14 cellular contexts compared by ENCODE assay signal in the genomic region with DNA sequence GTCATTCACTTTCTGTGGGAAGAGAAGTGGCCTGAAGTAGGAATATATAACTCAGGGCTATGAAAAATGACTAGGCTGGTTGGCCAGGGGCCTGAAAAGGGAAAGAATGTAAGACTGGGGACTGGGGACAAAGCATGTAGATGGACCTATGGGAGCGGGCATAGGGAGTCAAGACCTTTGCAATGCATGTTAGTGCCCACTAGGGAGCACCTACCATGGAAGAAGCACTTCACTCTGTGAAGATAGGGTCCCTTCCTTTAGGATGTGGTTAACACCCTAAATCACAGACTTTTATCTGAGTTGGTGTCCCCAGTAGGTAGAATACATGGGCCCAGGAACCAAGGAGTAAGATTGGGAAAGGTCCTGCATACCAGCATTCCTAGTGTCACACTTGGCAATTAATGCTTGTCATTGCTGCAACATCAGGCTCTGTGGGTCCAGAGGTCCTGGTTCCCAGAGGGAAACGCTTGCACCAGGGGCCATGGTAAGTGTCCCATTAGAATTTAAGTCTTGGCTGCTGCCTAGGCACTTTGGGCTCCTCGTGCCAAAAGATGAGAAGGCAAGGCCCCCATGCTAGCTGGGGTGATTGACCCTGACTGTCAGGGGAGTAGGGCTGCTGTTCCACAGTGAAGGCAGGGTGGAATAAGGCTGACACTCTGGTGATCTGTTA.
DNase-seq lines count a peak whose midpoint lies in the region; ATAC-seq and TF ChIP-seq lines count a peak whose summit lies in the region.
"Had no signal": no experiment of that assay in that cellular context is flagged by ENCODE, and none has a peak within 500 bp of the region (broad histone marks: within the 10 kb centered on the region; RNA-seq: fewer than 3 reads in every experiment).

No MANE protein-coding gene starts in this region.

- H3K36me3 Mint-ChIP-seq in CD14-positive monocyte = no peaks in the 10 kb centered on the region

- H3K4me3 ChIP-seq in OCI-LY7 (ENCODE audit: low read depth, low read length, poor library complexity, severe bottlenecking) = no peak overlapping the region
- H3K4me3 ChIP-seq: BLaER1 treated with 17β-estradiol and CSF1 and Interleukin-3, amounts not matched to agents 10 nM and 100 nM; lung had no signal

- no peaks in the 10 kb centered on the region for H3K4me1 ChIP-seq in OCI-LY7 (ENCODE audit: insufficient read depth, low read length, poor library complexity, severe bottlenecking)

- H3K4me1 Mint-ChIP-seq in CD14-positive monocyte = no peaks in the 10 kb centered on the region

- peak; percentile 45 for ATAC-seq in GM18502 (IDR thresholded peaks at IDR 0.05; ENCODE audit: poor library complexity, unreplicated experiment)
- no peak for ATAC-seq in GM18858 (IDR thresholded peaks at IDR 0.05; ENCODE audit: unreplicated experiment)

- no peaks in the 10 kb centered on the region for H3K9me2 ChIP-seq in OCI-LY7 (ENCODE audit: insufficient read depth, low read length)

- peak; percentile 17 for TF ChIP-seq CTCF in CD14-positive monocyte (IDR thresholded peaks at IDR 0.05)
- peak; percentile 67 for TF ChIP-seq CTCF in OCI-LY7 (conservative IDR thresholded peaks at IDR 0.05; ENCODE audit: low read length)
- no peak for TF ChIP-seq CTCF in RWPE1 (conservative IDR thresholded peaks at IDR 0.05; ENCODE audit: low read depth)

- H3K79me2 ChIP-seq in OCI-LY7 (ENCODE audit: insufficient read depth, low read depth, low read length) = no peaks in the 10 kb centered on the region

- intact Hi-C loops in CD14-positive monocyte (cut with micrococcal nuclease) (no loop called here), OCI-LY7 (cut with micrococcal nuclease; ENCODE audit: unreplicated experiment) (no loop called here)

- H2AFZ ChIP-seq in OCI-LY7 (ENCODE audit: low read length) = no peak overlapping the region

- H3K4me3 Mint-ChIP-seq in CD14-positive monocyte = no peak overlapping the region

- no peaks in the 10 kb centered on the region for H3K9me3 ChIP-seq in OCI-LY7 (ENCODE audit: low read length)
- H3K9me3 ChIP-seq: BLaER1 treated with 17β-estradiol and CSF1 and Interleukin-3, amounts not matched to agents 10 nM and 100 nM had no signal

- CTCF ChIA-PET in OCI-LY7 (lab: Charles Lee; ENCODE audit: unreplicated experiment) (no interaction called here), RWPE1 (lab: Yijun Ruan, JAX) (interaction anchor here (0.7 kb wide), 1 partner anchor 228 kb away, joined by 5 read pairs; no protein-coding TSS in a partner anchor)

- H4K20me1 ChIP-seq in OCI-LY7 (ENCODE audit: insufficient read depth, low read length) = no peaks in the 10 kb centered on the region
- H4K20me1 ChIP-seq: BLaER1 treated with 17β-estradiol and CSF1 and Interleukin-3, amounts not matched to agents 10 nM and 100 nM had no signal

- BruUV-seq in OCI-LY7 (replicated peaks; lab: Mats Ljungman, UMichigan) = no TSS peak

- H3K27me3 Mint-ChIP-seq in CD14-positive monocyte (ENCODE audit: low read depth in 3 of 3) = peaks cover 0 to 3% (median 1%) of the 10 kb centered on the region in 3 donors

- no peaks in the 10 kb centered on the region for H3K9me3 Mint-ChIP-seq in CD14-positive monocyte

- POLR2A ChIA-PET in OCI-LY7 (lab: Charles Lee) (no interaction called here), RWPE1 (lab: Yijun Ruan, JAX; ENCODE audit: low non-redundant PET) (no interaction called here)

- H3K36me3 ChIP-seq in OCI-LY7 (ENCODE audit: insufficient read depth, low read length) = no peaks in the 10 kb centered on the region
- H3K36me3 ChIP-seq: BLaER1 treated with 17β-estradiol and CSF1 and Interleukin-3, amounts not matched to agents 10 nM and 100 nM had no signal

- no peak overlapping the region for H3K4me2 ChIP-seq in OCI-LY7 (ENCODE audit: low read length)
- H3K4me2 ChIP-seq: BLaER1 treated with 17β-estradiol and CSF1 and Interleukin-3, amounts not matched to agents 10 nM and 100 nM had no signal

- H3K27ac Mint-ChIP-seq in CD14-positive monocyte = no peak overlapping the region

- H3K27ac ChIP-seq in OCI-LY7 (ENCODE audit: low read depth, low read length, poor library complexity, severe bottlenecking) (no peak overlapping the region), RWPE1 (no peak overlapping the region)
- H3K27ac ChIP-seq: BLaER1 treated with 17β-estradiol and CSF1 and Interleukin-3, amounts not matched to agents 10 nM and 100 nM had no signal

- DNase-seq in CD14-positive monocyte (ENCODE audit: low spot score) = no peak
- peak; percentile 41 for DNase-seq in OCI-LY7 (ENCODE audit: low spot score)
- peak; percentile 46 for DNase-seq in germinal center (ENCODE audit: low spot score)
- DNase-seq in activated CD4-positive, alpha-beta T cell treated with anti-CD3 and anti-CD28 coated beads for 48 hours = no peak
- no peak for DNase-seq in RWPE1 (ENCODE audit: low spot score)
- DNase-seq in NCI-H1092 treated with DMSO at 0.1 percent for 48 hours (lab: John Stamatoyannopoulos, UW) = no peak
- DNase-seq: activated naive CD4-positive, alpha-beta T cell treated with anti-CD3 and anti-CD28 coated beads, Interleukin-2, amount 50 U/mL, for 16 hours; hippocampal formation; RPMI8226; T-helper 9 cell had no signal

Comparison
In these comparisons a context has a peak if more than half of its experiments do, and no peak if none do; other contexts are left out.
1. DNase-seq: peak in OCI-LY7 (single experiment) and germinal center (single experiment); none in CD14-positive monocyte (single experiment), activated CD4-positive, alpha-beta T cell treated with anti-CD3 and anti-CD28 coated beads for 48 hours (single experiment), RWPE1 (single experiment) and NCI-H1092 treated with DMSO at 0.1 percent for 48 hours (single experiment).